Comparison of ENCODE assay signal across 13 cellular contexts in genomic region chr2:58871469-58872142, GRCh38.
DNase-seq lines count a peak whose midpoint lies in the region; ATAC-seq, FAIRE-seq and TF ChIP-seq lines count a peak whose summit lies in the region.
"Had no signal": no experiment of that assay in that cellular context is flagged by ENCODE, and none has a peak within 500 bp of the region (broad histone marks: within the 10 kb centered on the region; RNA-seq: fewer than 3 reads in every experiment).

No MANE protein-coding gene starts in this region.

- DNase-seq in D721Med (ENCODE audit: insufficient read length, low spot score) (no peak), KBM-7 (peak; percentile 63), epithelial cell of proximal tubule (ENCODE audit: low read depth) (no peak), Ammon's horn (ENCODE audit: low spot score) (no peak), SW480 (ENCODE audit: low spot score) (no peak), NCI-H345 (lab: John Stamatoyannopoulos, UW) (no peak)
- DNase-seq: effector memory CD8-positive, alpha-beta T cell; NCI-H1105; stimulated activated naive CD8-positive, alpha-beta T cell treated with anti-CD3 and anti-CD28 coated beads, Interleukin-15, Interleukin-2, amounts not matched to agents 100 U/mL and 50 U/mL, for 24 hours had no signal

- no peak overlapping the region for H3K4me3 ChIP-seq in epithelial cell of proximal tubule (ENCODE audit: low read depth, low read length)
- H3K4me3 ChIP-seq: SJCRH30 had no signal

- TF ChIP-seq CTCF in D721Med (IDR thresholded peaks at IDR 0.05; ENCODE audit: insufficient read depth, missing control alignments) = peak; percentile 25
- TF ChIP-seq CTCF in epithelial cell of proximal tubule (conservative IDR thresholded peaks at IDR 0.05; ENCODE audit: low read depth, low read length) = peak; percentile 40

- peak; percentile 32 for FAIRE-seq in D721Med (lab: Jason Lieb, UNC)

- in situ Hi-C loops in KBM-7 (cut with MboI; ENCODE audit: low pct_unique_long_range_greater_than_20kb, low sequenced_read_pairs) = no loop called here

- ATAC-seq in GM18873 (IDR thresholded peaks at IDR 0.05; ENCODE audit: low FRiP score, unreplicated experiment) = peak; percentile 43
- no peak for ATAC-seq in HG03520 (IDR thresholded peaks at IDR 0.05; ENCODE audit: unreplicated experiment)
- ATAC-seq: activated naive CD4-positive, alpha-beta T cell treated with anti-CD3 and anti-CD28 coated beads, Interleukin-2, amount 50 U/mL, for 72 hours; effector memory CD8-positive, alpha-beta T cell; stimulated activated naive CD8-positive, alpha-beta T cell treated with anti-CD3 and anti-CD28 coated beads, Interleukin-15, Interleukin-2, amounts not matched to agents 100 U/mL and 50 U/mL, for 24 hours had no signal
